ENCODE assay signal across 8 cellular contexts in the genomic region with DNA sequence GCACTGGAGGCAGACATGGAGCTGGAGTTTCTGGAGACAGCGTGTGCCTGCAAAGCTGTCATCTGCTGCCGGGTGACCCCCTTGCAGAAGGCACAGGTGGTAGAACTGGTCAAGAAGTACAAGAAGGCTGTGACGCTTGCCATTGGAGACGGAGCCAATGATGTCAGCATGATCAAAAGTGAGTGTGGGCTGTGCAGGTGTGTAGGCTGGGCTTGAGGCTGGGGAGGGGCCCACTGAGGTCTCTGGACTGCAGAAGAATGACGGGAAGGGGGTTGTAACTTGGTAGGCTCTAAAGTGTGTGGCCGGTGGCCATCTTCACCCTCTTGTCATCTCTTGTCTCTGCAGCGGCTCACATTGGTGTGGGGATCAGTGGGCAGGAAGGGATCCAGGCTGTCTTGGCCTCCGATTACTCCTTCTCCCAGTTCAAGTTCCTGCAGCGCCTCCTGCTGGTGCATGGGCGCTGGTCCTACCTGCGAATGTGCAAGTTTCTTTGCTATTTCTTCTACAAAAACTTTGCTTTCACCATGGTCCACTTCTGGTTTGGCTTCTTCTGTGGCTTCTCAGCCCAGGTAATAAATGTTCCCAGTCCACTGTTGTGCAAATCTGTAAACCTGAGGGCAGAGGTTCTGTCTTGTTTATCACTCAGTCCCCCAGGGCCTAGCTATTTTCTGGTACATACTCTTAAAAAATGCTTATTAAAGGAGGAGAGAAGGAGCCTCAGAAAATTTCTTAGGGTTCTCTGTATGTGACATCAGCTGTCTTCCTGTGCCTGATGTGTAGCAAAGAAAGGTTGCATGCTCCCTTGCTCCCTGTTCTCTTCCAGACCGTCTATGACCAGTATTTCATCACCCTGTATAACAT. TPM values are rescaled to one million over a fixed set of nuclear protein-coding genes. Genes with fewer than 3 reads are reported as not detected.
A peak's percentile ranks its signal among the peaks of the same experiment; 100 is the strongest.
DNase-seq lines count a peak whose midpoint lies in the region; ATAC-seq and TF ChIP-seq lines count a peak whose summit lies in the region.

No MANE protein-coding gene starts in this region.

- peaks cover 81% of the 10 kb centered on the region for H3K4me1 Mint-ChIP-seq in stimulated activated naive CD8-positive, alpha-beta T cell treated with anti-CD3 and anti-CD28 coated beads, Interleukin-15, Interleukin-2, amounts not matched to agents 100 ng/mL and 50 ng/mL, for 24 hours (ENCODE audit: low read depth)

- peak overlapping the region; percentile 45 for H3K4me3 Mint-ChIP-seq in stimulated activated naive CD8-positive, alpha-beta T cell treated with anti-CD3 and anti-CD28 coated beads, Interleukin-15, Interleukin-2, amounts not matched to agents 100 ng/mL and 50 ng/mL, for 24 hours

- ATAC-seq in left lobe of liver (peak; percentile 13), HG03521 (IDR thresholded peaks at IDR 0.05; ENCODE audit: unreplicated experiment) (no peak)

- intact Hi-C loops in ascending aorta (cut with DNase I) = no loop called here

- peaks cover 81% of the 10 kb centered on the region for H3K36me3 Mint-ChIP-seq in stimulated activated naive CD8-positive, alpha-beta T cell treated with anti-CD3 and anti-CD28 coated beads, Interleukin-15, Interleukin-2, amounts not matched to agents 100 ng/mL and 50 ng/mL, for 24 hours (ENCODE audit: low read depth)

- H3K27ac ChIP-seq in ascending aorta = no peak overlapping the region

- H3K27me3 ChIP-seq in ascending aorta = no peaks in the 10 kb centered on the region

- TF ChIP-seq CTCF in ascending aorta (IDR thresholded peaks at IDR 0.05) = peak; percentile 29 to 51 (median 49)

- H3K27me3 Mint-ChIP-seq in stimulated activated naive CD8-positive, alpha-beta T cell treated with anti-CD3 and anti-CD28 coated beads, Interleukin-15, Interleukin-2, amounts not matched to agents 100 ng/mL and 50 ng/mL, for 24 hours = no peaks in the 10 kb centered on the region

- DNase-seq in activated T-cell treated with anti-CD3 and anti-CD28 coated beads for 1 hour (ENCODE audit: low read depth) (peak; percentile 81), activated T-cell treated with anti-CD3 and anti-CD28 coated beads for 4 hours (no peak), T-helper 1 cell (peak; percentile 60 to 78 (median 70)), ascending aorta (ENCODE audit: low spot score in 2 of 2) (peak in 1 of 2 donors; percentile 70), left lobe of liver (ENCODE audit: low spot score) (no peak), NCI-H2107 (lab: John Stamatoyannopoulos, UW) (no peak)

- no peaks in the 10 kb centered on the region for H3K9me3 Mint-ChIP-seq in stimulated activated naive CD8-positive, alpha-beta T cell treated with anti-CD3 and anti-CD28 coated beads, Interleukin-15, Interleukin-2, amounts not matched to agents 100 ng/mL and 50 ng/mL, for 24 hours

- H3K36me3 ChIP-seq in ascending aorta = peaks cover 89 to 98% of the 10 kb centered on the region in 2 donors

- H3K4me3 ChIP-seq in ascending aorta = no peak overlapping the region

- peak overlapping the region; percentile 78 for H3K27ac Mint-ChIP-seq in stimulated activated naive CD8-positive, alpha-beta T cell treated with anti-CD3 and anti-CD28 coated beads, Interleukin-15, Interleukin-2, amounts not matched to agents 100 ng/mL and 50 ng/mL, for 24 hours

- H3K4me1 ChIP-seq in ascending aorta = no peaks in the 10 kb centered on the region

- no peaks in the 10 kb centered on the region for H3K9me3 ChIP-seq in ascending aorta

RNA-seq across cellular contexts. Expression of gene ATP8B2, which starts 19.9 kb away (rescaled TPM):
- total RNA-seq in ascending aorta = 173 TPM
- 4.4 TPM for total RNA-seq in left lobe of liver

RNA-seq across cellular contexts. Expression of gene AQP10, which starts 24.3 kb away (rescaled TPM):
- total RNA-seq in ascending aorta (not detected), left lobe of liver (not detected)

RNA-seq across cellular contexts. Expression of gene IL6R, which starts 59.9 kb away (rescaled TPM):
- 6.7 TPM for total RNA-seq in ascending aorta
- total RNA-seq in left lobe of liver = 171 TPM

Comparison
In these comparisons a context has a peak if more than half of its experiments do, and no peak if none do; other contexts are left out.
1. DNase-seq: peak in activated T-cell treated with anti-CD3 and anti-CD28 coated beads for 1 hour (single experiment) and T-helper 1 cell (5 of 5); none in activated T-cell treated with anti-CD3 and anti-CD28 coated beads for 4 hours (single experiment), left lobe of liver (single experiment) and NCI-H2107 (single experiment).
2. RNA of gene ATP8B2, which starts 19.9 kb away (total RNA-seq): 173 TPM in ascending aorta (single experiment); 4.4 TPM in left lobe of liver (single experiment); every median in the first group is over 10 times any median in the second.
3. RNA of gene IL6R, which starts 59.9 kb away (total RNA-seq): 171 TPM in left lobe of liver (single experiment); 6.7 TPM in ascending aorta (single experiment); every median in the first group is over 10 times any median in the second.